8 cellular contexts compared by ENCODE assay signal in the genomic region with DNA sequence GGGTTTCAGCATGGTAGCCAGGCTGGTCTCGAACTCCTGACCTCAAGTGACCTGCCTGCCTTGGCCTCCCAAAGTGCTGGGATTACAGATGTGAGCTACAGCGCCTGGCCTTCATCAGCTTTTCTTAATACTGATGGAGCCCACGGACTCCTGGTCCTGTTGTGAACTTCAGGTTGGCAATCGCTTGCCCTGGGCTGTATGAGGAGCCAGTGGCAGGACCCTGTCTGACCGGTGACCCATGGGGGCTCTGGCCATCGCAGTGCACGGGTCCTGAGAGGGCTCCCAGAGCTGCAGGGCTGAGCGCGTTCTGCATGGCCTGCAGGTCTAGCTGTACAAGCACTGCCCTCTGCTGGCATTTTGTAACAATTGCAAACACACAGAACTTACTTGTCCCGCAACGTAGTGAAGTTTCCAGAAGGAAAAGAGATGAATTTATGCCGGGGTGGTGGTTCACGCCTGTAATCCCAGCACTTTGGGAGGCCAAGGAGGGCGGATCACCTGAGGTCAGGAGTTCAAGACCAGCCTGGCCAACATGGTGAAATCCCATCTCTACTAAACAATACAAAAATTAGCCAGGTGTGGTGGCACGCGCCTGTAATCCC. TPM values are rescaled to one million over a fixed set of nuclear protein-coding genes. Genes with fewer than 3 reads are reported as not detected.
DNase-seq lines count a peak whose midpoint lies in the region; FAIRE-seq and TF ChIP-seq lines count a peak whose summit lies in the region.
"Not testable (repeated sequence)": the region's sequence is repeated elsewhere in the genome, so short reads cannot be mapped to it uniquely, and the experiment has no call there.

No MANE protein-coding gene starts in this region.

- H3K4me1 Mint-ChIP-seq in activated T-helper 1 cell treated with anti-CD3 and anti-CD28 coated beads, Interleukin-12 subunit alpha, Interleukin-12 subunit beta, Interleukin-2, Interleukin-4 antibody, amounts not matched to agents 30 ng/mL and 10 ng/mL and 1 ng/mL, durations not matched to agents 14 hours and 24 hours and 36 hours (ENCODE audit: low read depth) = not testable (repeated sequence)

- H2AFZ ChIP-seq in fibroblast of lung (ENCODE audit: low read length) = not testable (repeated sequence)

- intact Hi-C loops in activated T-helper 1 cell treated with anti-CD3 and anti-CD28 coated beads, Interleukin-12 subunit alpha, Interleukin-12 subunit beta, Interleukin-2, Interleukin-4 antibody, amounts not matched to agents 30 ng/mL and 10 ng/mL and 1 ng/mL, durations not matched to agents 14 hours and 24 hours and 36 hours (cut with micrococcal nuclease) = loop anchor here (1.0 kb wide), 3 partner anchors 17 to 125 kb away; no protein-coding TSS in a partner anchor

- TF ChIP-seq CTCF in fibroblast of lung (conservative IDR thresholded peaks at IDR 0.05 in 1 of 2, IDR thresholded peaks at IDR 0.05 in 1 of 2; ENCODE audit: low read depth in 1 of 2, low read length in 2 of 2) (peak; percentile 64 to 80), suprapubic skin (IDR thresholded peaks at IDR 0.05) (peak; percentile 51 to 72)

- not testable (repeated sequence) for TF ChIP-seq POLR2A in H54 (IDR thresholded peaks at IDR 0.05; ENCODE audit: low read depth, low read length); suprapubic skin (IDR thresholded peaks at IDR 0.05)

- FAIRE-seq in H54 (lab: Jason Lieb, UNC) = not testable (repeated sequence)

- not testable (repeated sequence) for H3K4me3 Mint-ChIP-seq in activated T-helper 1 cell treated with anti-CD3 and anti-CD28 coated beads, Interleukin-12 subunit alpha, Interleukin-12 subunit beta, Interleukin-2, Interleukin-4 antibody, amounts not matched to agents 30 ng/mL and 10 ng/mL and 1 ng/mL, durations not matched to agents 14 hours and 24 hours and 36 hours

- 38% methylated on average over 11 of the region's 16 CpGs for WGBS in suprapubic skin

- not testable (repeated sequence) for H3K36me3 ChIP-seq in fibroblast of lung (ENCODE audit: control insufficient read depth, insufficient read depth, low read length); suprapubic skin

- H3K4me3 ChIP-seq in fibroblast of lung (replicated peaks in 1 of 4; ENCODE audit: control extremely low read depth in 1 of 4, insufficient read depth in 1 of 4, low read depth in 3 of 4, low read length in 4 of 4); suprapubic skin: not testable (repeated sequence)

- not testable (repeated sequence) for H3K27me3 Mint-ChIP-seq in activated T-helper 1 cell treated with anti-CD3 and anti-CD28 coated beads, Interleukin-12 subunit alpha, Interleukin-12 subunit beta, Interleukin-2, Interleukin-4 antibody, amounts not matched to agents 30 ng/mL and 10 ng/mL and 1 ng/mL, durations not matched to agents 14 hours and 24 hours and 36 hours (ENCODE audit: insufficient read depth)

- not testable (repeated sequence) for H4K20me1 ChIP-seq in fibroblast of lung (ENCODE audit: control insufficient read depth, extremely low read depth, insufficient read depth, low read length)

- not testable (repeated sequence) for H3K27me3 ChIP-seq in fibroblast of lung (ENCODE audit: control insufficient read depth, insufficient read depth, low read length)
- H3K27me3 ChIP-seq in suprapubic skin = peaks cover 14% of the 10 kb centered on the region

- H3K4me1 ChIP-seq in fibroblast of lung (ENCODE audit: control insufficient read depth, extremely low read depth, insufficient read depth, low read length); suprapubic skin: not testable (repeated sequence)

- H3K27ac Mint-ChIP-seq in activated T-helper 1 cell treated with anti-CD3 and anti-CD28 coated beads, Interleukin-12 subunit alpha, Interleukin-12 subunit beta, Interleukin-2, Interleukin-4 antibody, amounts not matched to agents 30 ng/mL and 10 ng/mL and 1 ng/mL, durations not matched to agents 14 hours and 24 hours and 36 hours = not testable (repeated sequence)

- not testable (repeated sequence) for H3K27ac ChIP-seq in fibroblast of lung (ENCODE audit: insufficient read depth, low read length); suprapubic skin

- H3K9me3 ChIP-seq in fibroblast of lung (ENCODE audit: control insufficient read depth, insufficient read depth, low read depth, low read length); suprapubic skin: not testable (repeated sequence)

- not testable (repeated sequence) for H3K9ac ChIP-seq in fibroblast of lung (ENCODE audit: insufficient read depth, low read length)

- not testable (repeated sequence) for H3K79me2 ChIP-seq in fibroblast of lung (ENCODE audit: control insufficient read depth, insufficient read depth, low read length)

- H3K4me2 ChIP-seq in fibroblast of lung (ENCODE audit: extremely low read depth, insufficient read depth, low read length) = not testable (repeated sequence)

- not testable (repeated sequence) for H3K9me3 Mint-ChIP-seq in activated T-helper 1 cell treated with anti-CD3 and anti-CD28 coated beads, Interleukin-12 subunit alpha, Interleukin-12 subunit beta, Interleukin-2, Interleukin-4 antibody, amounts not matched to agents 30 ng/mL and 10 ng/mL and 1 ng/mL, durations not matched to agents 14 hours and 24 hours and 36 hours

- not testable (repeated sequence) for H3K36me3 Mint-ChIP-seq in activated T-helper 1 cell treated with anti-CD3 and anti-CD28 coated beads, Interleukin-12 subunit alpha, Interleukin-12 subunit beta, Interleukin-2, Interleukin-4 antibody, amounts not matched to agents 30 ng/mL and 10 ng/mL and 1 ng/mL, durations not matched to agents 14 hours and 24 hours and 36 hours (ENCODE audit: low read depth)

- not testable (repeated sequence) for TF ChIP-seq EP300 in suprapubic skin (IDR thresholded peaks at IDR 0.05)

- DNase-seq in ELR (ENCODE audit: low read depth) (peak; percentile 70), H54 (ENCODE audit: insufficient read length, low spot score) (peak; percentile 42), LoVo (ENCODE audit: low spot score) (peak; percentile 67), RPMI7951 (ENCODE audit: low read depth) (peak; percentile 68), fibroblast of lung (ENCODE audit: low read depth in 2 of 2) (peak; percentile 62 to 84), mucosa of gallbladder (ENCODE audit: low spot score) (peak; percentile 71)
- peak; percentile 42 for DNase-seq in activated T-helper 1 cell treated with anti-CD3 and anti-CD28 coated beads, Interleukin-12 subunit alpha, Interleukin-12 subunit beta, Interleukin-2, Interleukin-4 antibody, amounts not matched to agents 30 ng/mL and 10 ng/mL and 1 ng/mL, durations not matched to agents 14 hours and 24 hours and 36 hours (ENCODE audit: low spot score)
- not testable (repeated sequence) for DNase-seq in suprapubic skin (ENCODE audit: low spot score in 2 of 2)

RNA-seq across cellular contexts. Expression of a gene that starts 18.0 kb away (rescaled TPM):
- total RNA-seq in RPMI7951 (2014; rRNA removed; shearing (Covaris generic)) = 69.1 and 70.7 TPM in 2 replicates
- 17.3 and 19.1 TPM in 2 replicates for total RNA-seq in activated T-helper 1 cell treated with anti-CD3 and anti-CD28 coated beads, Interleukin-12 subunit alpha, Interleukin-12 subunit beta, Interleukin-2, Interleukin-4 antibody, amounts not matched to agents 30 ng/mL and 10 ng/mL and 1 ng/mL, durations not matched to agents 14 hours and 24 hours and 36 hours
- 16.4 and 19.3 TPM in 2 replicates for total RNA-seq in fibroblast of lung
- polyA plus RNA-seq in fibroblast of lung = 28.7 and 36.7 TPM in 2 replicates
- polyA plus RNA-seq in fibroblast of lung (2012) = 27.7 and 38.1 TPM in 2 replicates
- 0.85 and 6.0 TPM in 2 replicates for polyA minus RNA-seq in fibroblast of lung (ENCODE audit: low replicate concordance)
- 45.9 TPM for total RNA-seq in mucosa of gallbladder
- 10 to 100 TPM; 31.9 to 54.0 (median 42.5) TPM for total RNA-seq in suprapubic skin

RNA-seq across cellular contexts. Expression of a gene that starts 58.4 kb away (rescaled TPM):
- total RNA-seq in RPMI7951 (2014; rRNA removed; shearing (Covaris generic)) = 62.3 and 73.1 TPM in 2 replicates
- 57.6 and 63.3 TPM in 2 replicates for total RNA-seq in activated T-helper 1 cell treated with anti-CD3 and anti-CD28 coated beads, Interleukin-12 subunit alpha, Interleukin-12 subunit beta, Interleukin-2, Interleukin-4 antibody, amounts not matched to agents 30 ng/mL and 10 ng/mL and 1 ng/mL, durations not matched to agents 14 hours and 24 hours and 36 hours
- 34.2 and 34.8 TPM in 2 replicates for total RNA-seq in fibroblast of lung
- 66.9 and 86.0 TPM in 2 replicates for polyA plus RNA-seq in fibroblast of lung
- polyA plus RNA-seq in fibroblast of lung (2012) = 42.2 and 42.3 TPM in 2 replicates
- polyA minus RNA-seq in fibroblast of lung (ENCODE audit: low replicate concordance) = 8.3 and 10.8 TPM in 2 replicates
- 43.9 TPM for total RNA-seq in mucosa of gallbladder
- total RNA-seq in suprapubic skin = 10 to 100 TPM; 26.0 to 55.0 (median 33.2) TPM
